ENCODE assay signal across 1 cellular context in genomic region chr1:9827558-9828185, GRCh38.
TF ChIP-seq lines count a peak whose summit lies in the region.

No MANE protein-coding gene starts in this region.

TF ChIP-seq in H1, 55 proteins besides CTCF, POLR2A, EP300 and RAD21 (continued from another document):
- no peak for TF ChIP-seq TAF7 (optimal IDR thresholded peaks at IDR 0.05; ENCODE audit: borderline replicate concordance, low read depth, low read length)
